ENCODE assay signal across 1 cellular context in genomic region chrX:2572740-2573139, GRCh38.
TF ChIP-seq lines count a peak whose summit lies in the region.

No MANE protein-coding gene starts in this region.

TF ChIP-seq in WTC11, 78 proteins besides CTCF, POLR2A, EP300 and RAD21 (continued from another document):
- TF ChIP-seq ZNF138 (CRISPR knock-in tag; conservative IDR thresholded peaks at IDR 0.05) (no peak), TEAD4 (CRISPR knock-in tag; IDR thresholded peaks at IDR 0.05) (no peak)
TF ChIP-seq in WTC11: peak in this region for 0.
